In the genomic region with DNA sequence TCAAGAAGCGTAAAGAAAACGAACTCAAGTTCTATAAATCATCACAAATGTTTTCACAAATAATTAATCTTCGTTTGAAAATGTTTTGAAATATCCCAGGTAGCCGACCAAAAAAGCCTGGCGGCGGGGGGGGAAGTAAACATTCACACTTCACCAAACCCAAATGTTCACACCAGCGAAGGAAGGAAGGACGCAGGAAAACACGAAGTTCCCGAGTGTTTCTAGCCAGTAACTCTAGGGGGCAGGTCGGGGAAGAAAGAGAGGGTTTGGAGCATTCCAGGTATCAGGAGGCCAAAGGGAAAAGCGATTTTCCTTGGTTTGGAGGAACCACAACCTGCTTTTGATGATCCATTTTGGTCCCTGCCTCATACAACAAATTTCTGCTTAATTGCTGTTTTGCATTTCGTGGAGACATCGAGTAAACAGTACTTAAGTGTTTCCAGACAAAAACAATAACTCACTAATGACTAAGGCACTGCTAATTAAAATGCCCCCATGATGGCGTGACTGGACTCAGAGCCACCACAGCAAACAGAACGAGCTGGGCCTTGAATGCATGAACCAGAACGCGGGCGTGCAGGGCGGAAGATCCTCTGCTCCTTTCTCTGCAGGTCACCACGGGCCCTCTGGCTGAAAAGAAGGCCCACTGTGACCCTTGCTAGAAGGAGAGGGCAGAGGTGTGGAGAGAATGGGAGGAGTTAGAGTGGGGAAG, we compare ENCODE assay signal across 16 cellular contexts. TPM values are rescaled to one million over a fixed set of nuclear protein-coding genes. Genes with fewer than 3 reads are reported as not detected.
DNase-seq lines count a peak whose midpoint lies in the region; ATAC-seq and TF ChIP-seq lines count a peak whose summit lies in the region.
"Had no signal": no experiment of that assay in that cellular context is flagged by ENCODE, and none has a peak within 500 bp of the region (broad histone marks: within the 10 kb centered on the region; RNA-seq: fewer than 3 reads in every experiment).

No MANE protein-coding gene starts in this region.

- H3K23ac ChIP-seq in IMR-90 (ENCODE audit: low read depth, low read length) = no peak overlapping the region

- H3K9me3 ChIP-seq in IMR-90 (ENCODE audit: control insufficient read depth, insufficient read depth, low read length) (no peaks in the 10 kb centered on the region), endodermal cell (ENCODE audit: control insufficient read depth, low read length) (no peaks in the 10 kb centered on the region), neural progenitor cell (ENCODE audit: low read depth) (no peaks in the 10 kb centered on the region)

- H3K36me3 Mint-ChIP-seq in endodermal cell (ENCODE audit: low read depth) (no peaks in the 10 kb centered on the region), neural progenitor cell (peaks cover 4% of the 10 kb centered on the region)
- H3K36me3 Mint-ChIP-seq: CD8-positive, alpha-beta T cell had no signal

- intact Hi-C loops in IMR-90 (cut with micrococcal nuclease) = no loop called here

- no peak overlapping the region for H4K8ac ChIP-seq in IMR-90 (ENCODE audit: low read depth in 2 of 2, low read length in 2 of 2)

- no peaks in the 10 kb centered on the region for H3K79me2 ChIP-seq in neural progenitor cell (ENCODE audit: low read depth)

- H3K4me1 ChIP-seq in IMR-90 (ENCODE audit: control insufficient read depth, insufficient read depth, low read length) = peaks cover 19% of the 10 kb centered on the region
- H3K4me1 ChIP-seq in endodermal cell (ENCODE audit: control insufficient read depth, insufficient read depth, low read length) = peaks cover 23% of the 10 kb centered on the region
- peaks cover 52% of the 10 kb centered on the region for H3K4me1 ChIP-seq in neural progenitor cell

- H3K4me3 Mint-ChIP-seq in endodermal cell = no peak overlapping the region
- H3K4me3 Mint-ChIP-seq in neural progenitor cell = peak overlapping the region; percentile 68
- H3K4me3 Mint-ChIP-seq: activated naive CD8-positive, alpha-beta T cell treated with anti-CD3 and anti-CD28 coated beads, Interleukin-2, amount 50 U/mL, for 24 hours; CD8-positive, alpha-beta T cell; stimulated activated naive CD8-positive, alpha-beta T cell treated with anti-CD3 and anti-CD28 coated beads, Interleukin-15, amount 100 ng/mL, for 72 hours had no signal

- no peak overlapping the region for H2BK20ac ChIP-seq in IMR-90 (ENCODE audit: low read depth, low read length)

- TF ChIP-seq CTCF in BJ (IDR thresholded peaks at IDR 0.05; ENCODE audit: insufficient read depth, low read depth, low read length) (peak; percentile 56), IMR-90 (conservative IDR thresholded peaks at IDR 0.05; ENCODE audit: low read depth, low read length) (0 out of 2 replicates have a peak, but pooled peaks have one; percentile 8), endodermal cell (conservative IDR thresholded peaks at IDR 0.05) (peak; percentile 61), neural progenitor cell (IDR thresholded peaks at IDR 0.05) (peak; percentile 39)

- H3K9me3 Mint-ChIP-seq in endodermal cell (no peaks in the 10 kb centered on the region), neural progenitor cell (no peaks in the 10 kb centered on the region)
- H3K9me3 Mint-ChIP-seq: activated naive CD8-positive, alpha-beta T cell treated with anti-CD3 and anti-CD28 coated beads, Interleukin-2, amount 50 U/mL, for 24 hours; CD8-positive, alpha-beta T cell; stimulated activated naive CD8-positive, alpha-beta T cell treated with anti-CD3 and anti-CD28 coated beads, Interleukin-15, amount 100 ng/mL, for 72 hours had no signal

- WGBS in IMR-90 (ENCODE audit: extremely low coverage in 2 of 2, insufficient read length in 1 of 2), 2 experiments = 88% methylated on average over 4 of the region's 21 CpGs; no CpG with 5 or more reads in 1 of the 2 experiments
- 16% methylated on average over 13 to 21 of the region's 21 CpGs for whole genome bisulfite sequencing in endodermal cell (ENCODE audit: insufficient coverage in 1 of 2, insufficient read length in 1 of 2), 2 experiments

- peaks cover 44 to 87% of the 10 kb centered on the region in 2 experiments for H3K79me1 ChIP-seq in IMR-90 (ENCODE audit: low read depth in 1 of 2, low read length in 2 of 2)

- H3F3A ChIP-seq in neural progenitor cell (ENCODE audit: low read depth) = peaks cover 54% of the 10 kb centered on the region

- H3K27me3 Mint-ChIP-seq in endodermal cell (ENCODE audit: insufficient read depth) (peaks cover 99% of the 10 kb centered on the region), neural progenitor cell (ENCODE audit: insufficient read depth, low read depth) (peaks cover 2% of the 10 kb centered on the region)

- H2AFZ ChIP-seq in IMR-90 (replicated peaks; ENCODE audit: low read length, poor library complexity) (no peak overlapping the region), neural progenitor cell (replicated peaks) (no peak overlapping the region)
- H2AFZ ChIP-seq: parathyroid adenoma had no signal

- H3K9ac ChIP-seq in IMR-90 (ENCODE audit: low read depth, low read length) (no peak overlapping the region), endodermal cell (ENCODE audit: extremely low read depth, low read length, poor library complexity, severe bottlenecking) (no peak overlapping the region), neural progenitor cell (no peak overlapping the region)
- H3K9ac ChIP-seq: parathyroid adenoma had no signal

- H4K20me1 ChIP-seq in IMR-90 (ENCODE audit: insufficient read depth, low read length) = peaks cover 64% of the 10 kb centered on the region
- peaks cover 85% of the 10 kb centered on the region for H4K20me1 ChIP-seq in neural progenitor cell (ENCODE audit: low read depth)

- no peak overlapping the region for H3K56ac ChIP-seq in IMR-90 (ENCODE audit: extremely low read depth, insufficient read depth, low read length)

- POLR2A ChIA-PET in BJ (lab: Charles Lee) = no interaction called here
- POLR2A ChIA-PET in IMR-90 (lab: Charles Lee; ENCODE audit: unreplicated experiment) = no interaction called here

- H2BK15ac ChIP-seq in IMR-90 (ENCODE audit: low read depth, low read length) = no peak overlapping the region

- H3K14ac ChIP-seq in IMR-90 (replicated peaks; ENCODE audit: low read depth, low read length) = no peak overlapping the region

- no peak overlapping the region for H3K18ac ChIP-seq in IMR-90 (ENCODE audit: low read depth, low read length)

- no peak for ATAC-seq in IMR-90 (ENCODE audit: low read depth)
- ATAC-seq: activated naive CD8-positive, alpha-beta T cell treated with anti-CD3 and anti-CD28 coated beads, Interleukin-2, amount 50 U/mL, for 24 hours; CD8-positive, alpha-beta T cell; left ventricle myocardium superior; stimulated activated naive CD8-positive, alpha-beta T cell treated with anti-CD3 and anti-CD28 coated beads, Interleukin-15, amount 100 ng/mL, for 72 hours had no signal

- H3K27ac ChIP-seq in IMR-90 (ENCODE audit: insufficient read depth, low read length) (no peak overlapping the region), endodermal cell (ENCODE audit: low read depth, low read length) (no peak overlapping the region), neural progenitor cell (no peak overlapping the region)
- H3K27ac ChIP-seq: parathyroid adenoma had no signal

- no peak overlapping the region for H4K91ac ChIP-seq in IMR-90 (ENCODE audit: insufficient read depth, low read depth, low read length)

- H3K4me1 Mint-ChIP-seq in endodermal cell = peaks cover 64% of the 10 kb centered on the region
- H3K4me1 Mint-ChIP-seq in neural progenitor cell = peaks cover 90% of the 10 kb centered on the region

- no peak overlapping the region for H3K4ac ChIP-seq in IMR-90 (ENCODE audit: low read depth, low read length)

- H3K36me3 ChIP-seq in BJ (ENCODE audit: control insufficient read depth, insufficient read depth, low read length) = no peaks in the 10 kb centered on the region
- no peaks in the 10 kb centered on the region; the same call in 1 of the 2 replicates for H3K36me3 ChIP-seq in IMR-90 (ENCODE audit: control insufficient read depth, insufficient read depth, low read length)
- H3K36me3 ChIP-seq in endodermal cell (ENCODE audit: control insufficient read depth, insufficient read depth, low read length) = no peaks in the 10 kb centered on the region
- no peaks in the 10 kb centered on the region for H3K36me3 ChIP-seq in neural progenitor cell

- DNase-seq in BJ (ENCODE audit: low read depth) (peak; percentile 57), IMR-90 (no peak), endodermal cell (peak; percentile 53), neural progenitor cell (ENCODE audit: low spot score) (no peak), NCI-H1694 treated with DMSO at 0.1 percent for 48 hours (lab: John Stamatoyannopoulos, UW) (no peak), NCI-H1436 treated with DMSO at 0.1 percent for 48 hours (lab: John Stamatoyannopoulos, UW) (no peak)
- no peak for DNase-seq in stimulated activated naive CD4-positive, alpha-beta T cell (lab: John Stamatoyannopoulos, UW)
- no peak for DNase-seq in activated CD4-positive, alpha-beta T cell treated with anti-CD3 and anti-CD28 coated beads for 4 hours
- DNase-seq: activated CD8-positive, alpha-beta memory T cell treated with anti-CD3 and anti-CD28 coated beads, Interleukin-2, amount 50 U/mL, for 4 hours; activated naive CD8-positive, alpha-beta T cell treated with anti-CD3 and anti-CD28 coated beads, Interleukin-2, amount 50 U/mL, for 24 hours; CD8-positive, alpha-beta T cell; left ventricle myocardium superior; NCI-H446 treated with DMSO at 0.1 percent for 48 hours; SIG-M5; stimulated activated naive CD8-positive, alpha-beta T cell treated with anti-CD3 and anti-CD28 coated beads, Interleukin-15, amount 100 ng/mL, for 72 hours had no signal

- TF ChIP-seq RAD21 in IMR-90 (IDR thresholded peaks at IDR 0.05; ENCODE audit: low read length) = no peak

- no peak overlapping the region for H2AK5ac ChIP-seq in IMR-90 (ENCODE audit: low read depth, low read length)

- H2BK120ac ChIP-seq in IMR-90 (ENCODE audit: low read depth, low read length) = no peak overlapping the region

- H2BK5ac ChIP-seq in IMR-90 (ENCODE audit: low read depth, low read length, poor library complexity, severe bottlenecking) = no peak overlapping the region

- no TSS peak for BruUV-seq in IMR-90 (replicated peaks; lab: Mats Ljungman, UMichigan)

- H3K27ac Mint-ChIP-seq in endodermal cell = no peak overlapping the region
- H3K27ac Mint-ChIP-seq in neural progenitor cell = peak overlapping the region; percentile 92
- H3K27ac Mint-ChIP-seq: activated naive CD8-positive, alpha-beta T cell treated with anti-CD3 and anti-CD28 coated beads, Interleukin-2, amount 50 U/mL, for 24 hours; CD8-positive, alpha-beta T cell; stimulated activated naive CD8-positive, alpha-beta T cell treated with anti-CD3 and anti-CD28 coated beads, Interleukin-15, amount 100 ng/mL, for 72 hours had no signal

- dilution Hi-C loops in IMR-90 (cut with HindIII; ENCODE audit: low sequenced_read_pairs, unreplicated experiment) = loop anchor here (25.0 kb wide), 1 partner anchor 94 kb away; no protein-coding TSS in a partner anchor

- no peak overlapping the region for H2AK9ac ChIP-seq in IMR-90 (replicated peaks; ENCODE audit: low read depth, low read length, poor library complexity)

- TF ChIP-seq POLR2A in IMR-90 (IDR thresholded peaks at IDR 0.05; ENCODE audit: low read depth, low read length) = no peak

- H4K5ac ChIP-seq in IMR-90 (ENCODE audit: low read depth, low read length) = no peak overlapping the region

- in situ Hi-C loops in IMR-90 (cut with MboI; ENCODE audit: low sequenced_read_pairs) = no loop called here

- H3K4me2 ChIP-seq in IMR-90 (ENCODE audit: low read depth, low read length) (no peak overlapping the region), neural progenitor cell (peak overlapping the region; percentile 79)

- H3K27me3 ChIP-seq in BJ (ENCODE audit: control insufficient read depth, insufficient read depth, low read length) = no peaks in the 10 kb centered on the region
- H3K27me3 ChIP-seq in IMR-90 (ENCODE audit: control insufficient read depth, insufficient read depth, low read length) = no peaks in the 10 kb centered on the region
- H3K27me3 ChIP-seq in endodermal cell (ENCODE audit: control insufficient read depth, insufficient read depth, low read length, poor library complexity, severe bottlenecking) = peaks cover 98% of the 10 kb centered on the region
- peaks cover 86% of the 10 kb centered on the region for H3K27me3 ChIP-seq in neural progenitor cell

- H3K9me1 ChIP-seq in IMR-90 (ENCODE audit: insufficient read depth, low read length) = peaks cover 3% of the 10 kb centered on the region; the same call in 1 of the 2 replicates

- no peak overlapping the region for H3K4me3 ChIP-seq in BJ (ENCODE audit: low read depth, low read length)
- H3K4me3 ChIP-seq in IMR-90 (ENCODE audit: insufficient read depth, low read depth, low read length) = no peak overlapping the region
- no peak overlapping the region for H3K4me3 ChIP-seq in endodermal cell (ENCODE audit: low read length)
- H3K4me3 ChIP-seq in neural progenitor cell = peak overlapping the region; percentile 38

- CTCF ChIA-PET in BJ (lab: Yijun Ruan, JAX) (interaction anchor here (0.5 to 1.3 kb wide), 4 partner anchors 10 to 533 kb away, joined by 3 to 4 read pairs (median 4); no protein-coding TSS in a partner anchor), IMR-90 (lab: Yijun Ruan, JAX) (no interaction called here)

RNA-seq across cellular contexts. Expression of gene ZFHX3, which starts 16.6 kb away (rescaled TPM):
- polyA plus RNA-seq in BJ (2011; rRNA removed) = 2.2 and 2.8 TPM in 2 replicates
- polyA minus RNA-seq in BJ (2011; rRNA and poly(A)+ RNA removed) = 9.6 and 13.8 TPM in 2 replicates
- total RNA-seq in IMR-90 (2012; rRNA removed) = 1.4 and 2.2 TPM in 2 replicates
- 1.7 and 2.0 TPM in 2 replicates for polyA plus RNA-seq in IMR-90 (2012; rRNA removed)
- 0.78 and 1.1 TPM in 2 replicates for polyA plus RNA-seq in IMR-90 (2012; cell fraction: cytosol; rRNA removed)
- 1.9 and 2.8 TPM in 2 replicates for polyA plus RNA-seq in IMR-90 (2012; cell fraction: nucleus; rRNA removed; ENCODE audit: low replicate concordance)
- total RNA-seq in endodermal cell = 1 to 10 TPM in 1 of 2 donors, under 1 TPM in 1; 0.79 to 2.2 TPM
- 9.3 TPM for polyA plus RNA-seq in endodermal cell (2013, experiment 1 of 2)
- 10.4 TPM for polyA plus RNA-seq in endodermal cell (2013, experiment 2 of 2)
- total RNA-seq in neural progenitor cell (ENCODE audit: low replicate concordance) = 1.5 and 2.4 TPM in 2 replicates

Comparison
In these comparisons a context has a peak if more than half of its experiments do, and no peak if none do; other contexts are left out.
1. DNase-seq: peak in BJ (single experiment) and endodermal cell (single experiment); none in IMR-90 (single experiment), neural progenitor cell (single experiment), NCI-H1694 treated with DMSO at 0.1 percent for 48 hours (single experiment), stimulated activated naive CD4-positive, alpha-beta T cell (0 of 6), activated CD4-positive, alpha-beta T cell treated with anti-CD3 and anti-CD28 coated beads for 4 hours (0 of 2) and NCI-H1436 treated with DMSO at 0.1 percent for 48 hours (single experiment).
2. CTCF ChIP-seq: peak in every context shown above with its lines; median percentile 61 in endodermal cell; 56 in BJ; 39 in neural progenitor cell; 8 in IMR-90.